ENCODE assay signal across 9 cellular contexts in genomic region chr9:127835930-127836586, GRCh38. TPM values are rescaled to one million over a fixed set of nuclear protein-coding genes. Genes with fewer than 3 reads are reported as not detected.
DNase-seq lines count a peak whose midpoint lies in the region; ATAC-seq, FAIRE-seq and TF ChIP-seq lines count a peak whose summit lies in the region.
"Had no signal": no experiment of that assay in that cellular context is flagged by ENCODE, and none has a peak within 500 bp of the region (broad histone marks: within the 10 kb centered on the region; RNA-seq: fewer than 3 reads in every experiment).

No MANE protein-coding gene starts in this region.

- H2BK15ac ChIP-seq in H1 (ENCODE audit: low read length) = no peak overlapping the region

- no peak for TF ChIP-seq POLR2A in H1 (IDR thresholded peaks at IDR 0.05; ENCODE audit: control extremely low read depth in 1 of 2, low read depth in 2 of 2, low read length in 2 of 2)

- H3K9ac ChIP-seq in H1 (replicated peaks in 1 of 4; ENCODE audit: extremely low read depth in 1 of 4, low read depth in 3 of 4, low read length in 3 of 4) = no peak overlapping the region

- H4K5ac ChIP-seq in H1 (ENCODE audit: insufficient read length, low read depth, low read length) = no peak overlapping the region

- no peaks in the 10 kb centered on the region for H3K27me3 ChIP-seq in H1 (replicated peaks in 1 of 4; ENCODE audit: control insufficient read depth in 3 of 4, extremely low read depth in 1 of 4, insufficient read depth in 3 of 4, low read length in 3 of 4)

- H3K9me3 ChIP-seq in H1 (ENCODE audit: insufficient read depth in 2 of 2, low read depth in 1 of 2, low read length in 1 of 2) = no peaks in the 10 kb centered on the region

- no peak overlapping the region for H4K91ac ChIP-seq in H1 (replicated peaks; ENCODE audit: insufficient read length, low read length)

- no peak overlapping the region for H3K4me3 Mint-ChIP-seq in natural killer cell treated with Interleukin-12 subunit alpha and Interleukin-12 subunit beta and Interleukin-15 and Interleukin-18, amount 100 ng/mL, for 72 hours

- H3K4me1 ChIP-seq in H1 (replicated peaks in 1 of 4; ENCODE audit: control insufficient read depth in 3 of 4, insufficient read depth in 4 of 4, low read length in 3 of 4) = peaks cover 0 to 4% (median 0%) of the 10 kb centered on the region in 4 experiments; a peak in 2 of 7 replicates

- H3K23ac ChIP-seq in H1 (ENCODE audit: insufficient read length) = no peak overlapping the region

- H3K27ac Mint-ChIP-seq in natural killer cell treated with Interleukin-12 subunit alpha and Interleukin-12 subunit beta and Interleukin-15 and Interleukin-18, amount 100 ng/mL, for 72 hours = peak overlapping the region in 1 of 2 donors; percentile 72

- no peak overlapping the region for H2BK12ac ChIP-seq in H1 (ENCODE audit: low read depth, low read length)

- peaks cover 0 to 2% of the 10 kb centered on the region in 2 donors for H3K4me1 Mint-ChIP-seq in natural killer cell treated with Interleukin-12 subunit alpha and Interleukin-12 subunit beta and Interleukin-15 and Interleukin-18, amount 100 ng/mL, for 72 hours (ENCODE audit: low read depth in 2 of 2)

- H2BK20ac ChIP-seq in H1 (ENCODE audit: low read length) = no peak overlapping the region

- TF ChIP-seq RAD21 in H1 (IDR thresholded peaks at IDR 0.05 in 1 of 2, conservative IDR thresholded peaks at IDR 0.05 in 1 of 2; ENCODE audit: low read depth in 2 of 2, low read length in 2 of 2) = no peak

- no peak for TF ChIP-seq EP300 in H1 (IDR thresholded peaks at IDR 0.05; ENCODE audit: borderline replicate concordance in 1 of 2, low read depth in 2 of 2, low read length in 2 of 2)

- H2AFZ ChIP-seq in H1 (ENCODE audit: low read length) = peak overlapping the region; percentile 50; the same call in 1 of the 2 replicates

- H2BK120ac ChIP-seq in H1 (replicated peaks; ENCODE audit: low read depth, low read length) = no peak overlapping the region

- peak; percentile 9 to 55 for ATAC-seq in natural killer cell treated with Interleukin-12 subunit alpha and Interleukin-12 subunit beta and Interleukin-15 and Interleukin-18, amount 100 ng/mL, for 72 hours
- ATAC-seq in HG02884 (IDR thresholded peaks at IDR 0.05; ENCODE audit: unreplicated experiment) = no peak
- no peak for ATAC-seq in HG03135 (IDR thresholded peaks at IDR 0.05; ENCODE audit: unreplicated experiment)

- no peak for TF ChIP-seq CTCF in H1 (IDR thresholded peaks at IDR 0.05; ENCODE audit: control extremely low read depth in 1 of 3, insufficient read depth in 1 of 3, low read depth in 1 of 3, low read length in 3 of 3)

- H3K36me3 Mint-ChIP-seq in natural killer cell treated with Interleukin-12 subunit alpha and Interleukin-12 subunit beta and Interleukin-15 and Interleukin-18, amount 100 ng/mL, for 72 hours = no peaks in the 10 kb centered on the region

- H3K18ac ChIP-seq in H1 (ENCODE audit: extremely low read depth, low read length) = no peak overlapping the region; the same call in 1 of the 2 replicates

- no peak overlapping the region for H3K14ac ChIP-seq in H1 (ENCODE audit: insufficient read length)

- POLR2A ChIA-PET in H1 (lab: Charles Lee; ENCODE audit: partially characterized antibody) = interaction anchor here (0.9 to 1.0 kb wide), 3 partner anchors 9 to 11 kb away, joined by 3 read pairs; no protein-coding TSS in a partner anchor

- H3K79me2 ChIP-seq in H1 (ENCODE audit: control insufficient read depth in 1 of 2, insufficient read depth in 2 of 2, low read length in 2 of 2) = no peaks in the 10 kb centered on the region

- H3K79me1 ChIP-seq in H1 (ENCODE audit: low read depth, low read length) = no peaks in the 10 kb centered on the region

- H4K20me1 ChIP-seq in H1 (replicated peaks in 1 of 2; ENCODE audit: control insufficient read depth in 1 of 2, insufficient read depth in 2 of 2, low read length in 2 of 2) = no peaks in the 10 kb centered on the region

- H4K8ac ChIP-seq in H1 (ENCODE audit: extremely low read depth, insufficient read depth, low read length) = peak overlapping the region; percentile 11

- H3K4me3 ChIP-seq in H1 (ENCODE audit: extremely low read depth in 1 of 4, insufficient read depth in 2 of 4, low read depth in 3 of 4, low read length in 4 of 4) = no peak overlapping the region

- H3K56ac ChIP-seq in H1 (replicated peaks; ENCODE audit: insufficient read length, low read depth, low read length) = no peak overlapping the region

- no peaks in the 10 kb centered on the region for H3K9me3 Mint-ChIP-seq in natural killer cell treated with Interleukin-12 subunit alpha and Interleukin-12 subunit beta and Interleukin-15 and Interleukin-18, amount 100 ng/mL, for 72 hours

- no peak for FAIRE-seq in H1 (lab: Jason Lieb, UNC)

- CTCF ChIA-PET in H1 (lab: Charles Lee; ENCODE audit: partially characterized antibody) = interaction anchor here (0.6 to 7.9 kb wide), 9 partner anchors 9 to 86 kb away, joined by 3 to 51 read pairs (median 4); no protein-coding TSS in a partner anchor

- no peaks in the 10 kb centered on the region for H3K27me3 Mint-ChIP-seq in natural killer cell treated with Interleukin-12 subunit alpha and Interleukin-12 subunit beta and Interleukin-15 and Interleukin-18, amount 100 ng/mL, for 72 hours

- no peaks in the 10 kb centered on the region for H3K36me3 ChIP-seq in H1 (ENCODE audit: control insufficient read depth in 2 of 4, insufficient read depth in 4 of 4, low read length in 3 of 4)

- H3K4ac ChIP-seq in H1 (replicated peaks; ENCODE audit: insufficient read length, low read depth, low read length) = no peak overlapping the region

- H3K23me2 ChIP-seq in H1 (ENCODE audit: low read depth, low read length) = no peaks in the 10 kb centered on the region

- no peak overlapping the region for H3K27ac ChIP-seq in H1 (ENCODE audit: low read depth, low read length)

- no peak overlapping the region; the same call in none of the 2 replicates for H2BK5ac ChIP-seq in H1 (ENCODE audit: low read depth, low read length)

- no peak overlapping the region for H3K4me2 ChIP-seq in H1 (ENCODE audit: insufficient read depth in 1 of 2, low read depth in 2 of 2, low read length in 2 of 2)

- WGBS in H1 (ENCODE audit: extremely low coverage in 1 of 2, insufficient coverage in 1 of 2, insufficient read length in 1 of 2, insufficient replicate concordance in 2 of 2, low coverage in 1 of 2, low lambda C conversion rate in 2 of 2, missing lambda C conversion rate in 1 of 2), 2 experiments = 91% methylated on average over 11 of the region's 19 CpGs; no CpG with 5 or more reads in 1 of the 2 experiments

- peak; percentile 19 to 28 for DNase-seq in stimulated activated CD4-positive, alpha-beta T cell treated with anti-CD3 and anti-CD28 coated beads, Interleukin-4, amount 100 ng/mL, for 48 hours (ENCODE audit: low read depth in 2 of 2)
- no peak for DNase-seq in stimulated activated CD4-positive, alpha-beta T cell treated with anti-CD3 and anti-CD28 coated beads, Interleukin-12 subunit alpha, Interleukin-12 subunit beta, amount 100 ng/mL, for 4 hours
- DNase-seq in H1 (ENCODE audit: low read depth in 1 of 2, low spot score in 2 of 2) (no peak), ureter (ENCODE audit: low spot score) (no peak), T-helper 1 cell (no peak)
- no peak for DNase-seq in natural killer cell treated with Interleukin-12 subunit alpha and Interleukin-12 subunit beta and Interleukin-15 and Interleukin-18, amount 100 ng/mL, for 72 hours (ENCODE audit: low spot score)
- DNase-seq: effector memory CD4-positive, alpha-beta T cell had no signal

- no peak overlapping the region for H2AK5ac ChIP-seq in H1 (ENCODE audit: low read depth, low read length)

RNA-seq across cellular contexts. Expression of gene ENG, which starts 18.4 kb away (rescaled TPM):
- total RNA-seq in H1 (2021; fragmentation: NEBNext Ultra II Directional; extraction: Animal tissue kit (Norgen Biotek cat#: 25700)) = 4.2 and 4.4 TPM in 2 replicates
- polyA plus RNA-seq in H1 (2011; rRNA removed) = 1.8 and 3.2 TPM in 2 replicates
- polyA plus RNA-seq in H1 (2011; cell fraction: cytosol; rRNA removed) = 1.1 TPM
- polyA plus RNA-seq in H1 (2011; cell fraction: nucleus; rRNA removed) = 2.7 TPM
- 3.7 to 5.2 TPM (median 4.0 TPM) in 4 replicates for polyA plus RNA-seq in H1 (2012, experiment 1 of 2)
- polyA plus RNA-seq in H1 (2012, experiment 2 of 2) = 2.6 TPM
- 6.7 TPM for polyA plus RNA-seq in H1 (2013, experiment 1 of 2)
- polyA plus RNA-seq in H1 (2013, experiment 2 of 2) = 7.6 TPM
- 1.4 and 2.4 TPM in 2 replicates for polyA minus RNA-seq in H1 (2011; rRNA and poly(A)+ RNA removed)
- 2.3 TPM for polyA minus RNA-seq in H1 (2011; cell fraction: cytosol; rRNA and poly(A)+ RNA removed)
- polyA minus RNA-seq in H1 (2011; cell fraction: nucleus; rRNA and poly(A)+ RNA removed) = 2.5 TPM
- 10 to 100 TPM; 12.7 to 34.1 TPM for total RNA-seq in natural killer cell treated with Interleukin-12 subunit alpha and Interleukin-12 subunit beta and Interleukin-15 and Interleukin-18, amount 100 ng/mL, for 72 hours
- total RNA-seq in ureter = 83.6 TPM

RNA-seq across cellular contexts. Expression of gene FPGS, which starts 33.4 kb away (rescaled TPM):
- total RNA-seq in H1 (2021; fragmentation: NEBNext Ultra II Directional; extraction: Animal tissue kit (Norgen Biotek cat#: 25700)) = 62.4 and 63.7 TPM in 2 replicates
- 83.0 and 125 TPM in 2 replicates for polyA plus RNA-seq in H1 (2011; rRNA removed)
- polyA plus RNA-seq in H1 (2011; cell fraction: cytosol; rRNA removed) = 71.0 TPM
- 156 TPM for polyA plus RNA-seq in H1 (2011; cell fraction: nucleus; rRNA removed)
- polyA plus RNA-seq in H1 (2012, experiment 1 of 2) = 56.8 to 70.0 TPM (median 66.4 TPM) in 4 replicates
- polyA plus RNA-seq in H1 (2012, experiment 2 of 2) = 58.0 TPM
- 38.7 TPM for polyA plus RNA-seq in H1 (2013, experiment 1 of 2)
- 35.7 TPM for polyA plus RNA-seq in H1 (2013, experiment 2 of 2)
- polyA minus RNA-seq in H1 (2011; rRNA and poly(A)+ RNA removed) = 55.2 and 85.0 TPM in 2 replicates
- polyA minus RNA-seq in H1 (2011; cell fraction: cytosol; rRNA and poly(A)+ RNA removed) = 72.3 TPM
- 52.7 TPM for polyA minus RNA-seq in H1 (2011; cell fraction: nucleus; rRNA and poly(A)+ RNA removed)
- total RNA-seq in natural killer cell treated with Interleukin-12 subunit alpha and Interleukin-12 subunit beta and Interleukin-15 and Interleukin-18, amount 100 ng/mL, for 72 hours = 100 to 1,000 TPM in 1 of 2 donors, 10 to 100 TPM in 1; 96.0 to 150 TPM
- total RNA-seq in ureter = 115 TPM

RNA-seq across cellular contexts. Expression of gene AK1, which starts 41.4 kb away (rescaled TPM):
- 35.9 and 37.9 TPM in 2 replicates for total RNA-seq in H1 (2021; fragmentation: NEBNext Ultra II Directional; extraction: Animal tissue kit (Norgen Biotek cat#: 25700))
- 39.2 and 44.1 TPM in 2 replicates for polyA plus RNA-seq in H1 (2011; rRNA removed)
- 45.5 TPM for polyA plus RNA-seq in H1 (2011; cell fraction: cytosol; rRNA removed)
- polyA plus RNA-seq in H1 (2011; cell fraction: nucleus; rRNA removed) = 32.0 TPM
- 32.5 to 48.8 TPM (median 43.2 TPM) in 4 replicates for polyA plus RNA-seq in H1 (2012, experiment 1 of 2)
- 31.3 TPM for polyA plus RNA-seq in H1 (2012, experiment 2 of 2)
- polyA plus RNA-seq in H1 (2013, experiment 1 of 2) = 26.6 TPM
- 24.9 TPM for polyA plus RNA-seq in H1 (2013, experiment 2 of 2)
- 9.5 and 12.8 TPM in 2 replicates for polyA minus RNA-seq in H1 (2011; rRNA and poly(A)+ RNA removed)
- polyA minus RNA-seq in H1 (2011; cell fraction: cytosol; rRNA and poly(A)+ RNA removed) = 2.6 TPM
- polyA minus RNA-seq in H1 (2011; cell fraction: nucleus; rRNA and poly(A)+ RNA removed) = 6.3 TPM
- total RNA-seq in natural killer cell treated with Interleukin-12 subunit alpha and Interleukin-12 subunit beta and Interleukin-15 and Interleukin-18, amount 100 ng/mL, for 72 hours = 10 to 100 TPM; 11.5 to 13.0 TPM
- total RNA-seq in ureter = 48.6 TPM

RNA-seq across cellular contexts. Expression of gene CDK9, which starts 50.2 kb away (rescaled TPM):
- 86.3 and 87.5 TPM in 2 replicates for total RNA-seq in H1 (2021; fragmentation: NEBNext Ultra II Directional; extraction: Animal tissue kit (Norgen Biotek cat#: 25700))
- polyA plus RNA-seq in H1 (2011; rRNA removed) = 69.1 and 94.0 TPM in 2 replicates
- 79.0 TPM for polyA plus RNA-seq in H1 (2011; cell fraction: cytosol; rRNA removed)
- 126 TPM for polyA plus RNA-seq in H1 (2011; cell fraction: nucleus; rRNA removed)
- polyA plus RNA-seq in H1 (2012, experiment 1 of 2) = 55.7 to 89.9 TPM (median 79.6 TPM) in 4 replicates
- polyA plus RNA-seq in H1 (2012, experiment 2 of 2) = 70.2 TPM
- polyA plus RNA-seq in H1 (2013, experiment 1 of 2) = 42.8 TPM
- polyA plus RNA-seq in H1 (2013, experiment 2 of 2) = 41.6 TPM
- 75.4 and 85.6 TPM in 2 replicates for polyA minus RNA-seq in H1 (2011; rRNA and poly(A)+ RNA removed)
- polyA minus RNA-seq in H1 (2011; cell fraction: cytosol; rRNA and poly(A)+ RNA removed) = 42.9 TPM
- polyA minus RNA-seq in H1 (2011; cell fraction: nucleus; rRNA and poly(A)+ RNA removed) = 73.9 TPM
- total RNA-seq in natural killer cell treated with Interleukin-12 subunit alpha and Interleukin-12 subunit beta and Interleukin-15 and Interleukin-18, amount 100 ng/mL, for 72 hours = 100 to 1,000 TPM; 119 to 132 TPM
- 81.0 TPM for total RNA-seq in ureter

RNA-seq across cellular contexts. Expression of gene SH2D3C, which starts 57.6 kb away (rescaled TPM):
- total RNA-seq in H1 (2021; fragmentation: NEBNext Ultra II Directional; extraction: Animal tissue kit (Norgen Biotek cat#: 25700)) = 6.4 and 7.3 TPM in 2 replicates
- polyA plus RNA-seq in H1 (2011; rRNA removed) = 8.1 and 12.3 TPM in 2 replicates
- polyA plus RNA-seq in H1 (2011; cell fraction: cytosol; rRNA removed) = 4.1 TPM
- 7.2 TPM for polyA plus RNA-seq in H1 (2011; cell fraction: nucleus; rRNA removed)
- 3.5 to 7.1 TPM (median 5.6 TPM) in 4 replicates for polyA plus RNA-seq in H1 (2012, experiment 1 of 2)
- polyA plus RNA-seq in H1 (2012, experiment 2 of 2) = 5.4 TPM
- polyA plus RNA-seq in H1 (2013, experiment 1 of 2) = 2.8 TPM
- polyA plus RNA-seq in H1 (2013, experiment 2 of 2) = 2.7 TPM
- polyA minus RNA-seq in H1 (2011; rRNA and poly(A)+ RNA removed) = 4.2 and 4.4 TPM in 2 replicates
- polyA minus RNA-seq in H1 (2011; cell fraction: cytosol; rRNA and poly(A)+ RNA removed) = 3.4 TPM
- 9.1 TPM for polyA minus RNA-seq in H1 (2011; cell fraction: nucleus; rRNA and poly(A)+ RNA removed)
- total RNA-seq in natural killer cell treated with Interleukin-12 subunit alpha and Interleukin-12 subunit beta and Interleukin-15 and Interleukin-18, amount 100 ng/mL, for 72 hours = 10 to 100 TPM; 23.9 to 29.1 TPM
- 15.7 TPM for total RNA-seq in ureter

Comparison
In these comparisons a context has a peak if more than half of its experiments do, and no peak if none do; other contexts are left out.
1. DNase-seq: peak in stimulated activated CD4-positive, alpha-beta T cell treated with anti-CD3 and anti-CD28 coated beads, Interleukin-4, amount 100 ng/mL, for 48 hours (2 of 2); none in stimulated activated CD4-positive, alpha-beta T cell treated with anti-CD3 and anti-CD28 coated beads, Interleukin-12 subunit alpha, Interleukin-12 subunit beta, amount 100 ng/mL, for 4 hours (single experiment), H1 (0 of 2), natural killer cell treated with Interleukin-12 subunit alpha and Interleukin-12 subunit beta and Interleukin-15 and Interleukin-18, amount 100 ng/mL, for 72 hours (single experiment), ureter (single experiment) and T-helper 1 cell (0 of 5).
2. ATAC-seq: peak in natural killer cell treated with Interleukin-12 subunit alpha and Interleukin-12 subunit beta and Interleukin-15 and Interleukin-18, amount 100 ng/mL, for 72 hours (2 of 2); none in HG02884 (single experiment) and HG03135 (single experiment).